ENCODE assay signal across 18 cellular contexts in genomic region chr4:16745009-16745408, GRCh38.
DNase-seq lines count a peak whose midpoint lies in the region; ATAC-seq and TF ChIP-seq lines count a peak whose summit lies in the region.
"Had no signal": no experiment of that assay in that cellular context is flagged by ENCODE, and none has a peak within 500 bp of the region (broad histone marks: within the 10 kb centered on the region; RNA-seq: fewer than 3 reads in every experiment).

No MANE protein-coding gene starts in this region.

- H3F3A ChIP-seq in PC-3 (ENCODE audit: low read length, unreplicated experiment) (no peaks in the 10 kb centered on the region), smooth muscle cell (ENCODE audit: low read depth) (no peaks in the 10 kb centered on the region)

- no peak overlapping the region for H3K9ac ChIP-seq in PC-3 (ENCODE audit: low read length)
- no peak overlapping the region for H3K9ac ChIP-seq in smooth muscle cell (ENCODE audit: low read depth)
- H3K9ac ChIP-seq: BLaER1 treated with 17β-estradiol and CSF1 and Interleukin-3, amounts not matched to agents 10 nM and 100 nM; parathyroid adenoma had no signal

- peak; percentile 83 for DNase-seq in AG20443 (ENCODE audit: low spot score)
- peak; percentile 9 for DNase-seq in PC-3
- DNase-seq in fibroblast of mammary gland (ENCODE audit: low read depth) = peak; percentile 90
- peak; percentile 2 for DNase-seq in nephron progenitor cell
- no peak for DNase-seq in activated CD8-positive, alpha-beta memory T cell treated with anti-CD3 and anti-CD28 coated beads, Interleukin-2, amount 50 U/mL, for 4 hours
- no peak for DNase-seq in AML-193 (lab: John Stamatoyannopoulos, UW)
- DNase-seq in smooth muscle cell (lab: John Stamatoyannopoulos, UW; ENCODE audit: unreplicated experiment) = no peak
- no peak for DNase-seq in SK-N-DZ (ENCODE audit: low spot score)
- DNase-seq: activated naive CD8-positive, alpha-beta T cell treated with anti-CD3 and anti-CD28 coated beads, Interleukin-2, amount 10 ng/mL, durations not matched to agents 7 days and 5 days; DND-41; H7; mammary epithelial cell; NCI-H1092; stimulated activated CD4-positive, alpha-beta T cell treated with anti-CD3 and anti-CD28 coated beads, Interleukin-2, amount 100 ng/mL, for 48 hours; stimulated activated naive CD8-positive, alpha-beta T cell treated with anti-CD3 and anti-CD28 coated beads, Interleukin-15, Interleukin-2, amounts not matched to agents 100 U/mL and 50 U/mL, for 24 hours had no signal

- intact Hi-C loops in PC-3 (cut with micrococcal nuclease) = no loop called here

- H3K4me3 ChIP-seq in PC-3 (ENCODE audit: low read length) (no peak overlapping the region), fibroblast of mammary gland (ENCODE audit: control insufficient read depth, low read depth, low read length) (no peak overlapping the region), smooth muscle cell (no peak overlapping the region)
- H3K4me3 ChIP-seq: BLaER1 treated with 17β-estradiol and CSF1 and Interleukin-3, amounts not matched to agents 10 nM and 100 nM had no signal

- H3K4me1 Mint-ChIP-seq in nephron progenitor cell = peaks cover 9% of the 10 kb centered on the region
- H3K4me1 Mint-ChIP-seq: activated naive CD8-positive, alpha-beta T cell treated with anti-CD3 and anti-CD28 coated beads, Interleukin-2, amount 10 ng/mL, durations not matched to agents 7 days and 5 days had no signal

- no peaks in the 10 kb centered on the region for H3K9me2 ChIP-seq in PC-3 (replicated peaks; ENCODE audit: low read length)

- no peaks in the 10 kb centered on the region for H3K4me1 ChIP-seq in PC-3 (ENCODE audit: insufficient read depth, low read length)
- no peaks in the 10 kb centered on the region for H3K4me1 ChIP-seq in smooth muscle cell (ENCODE audit: low read depth)
- H3K4me1 ChIP-seq: BLaER1 treated with 17β-estradiol and CSF1 and Interleukin-3, amounts not matched to agents 10 nM and 100 nM; parathyroid adenoma had no signal

- CTCF ChIA-PET in PC-3 (lab: Charles Lee) = no interaction called here

- H4K20me1 ChIP-seq in PC-3 (ENCODE audit: low read length) (no peaks in the 10 kb centered on the region), smooth muscle cell (ENCODE audit: low read depth) (no peaks in the 10 kb centered on the region)
- H4K20me1 ChIP-seq: BLaER1 treated with 17β-estradiol and CSF1 and Interleukin-3, amounts not matched to agents 10 nM and 100 nM had no signal

- H3K27me3 ChIP-seq in PC-3 (ENCODE audit: low read length) (peaks cover 72% of the 10 kb centered on the region), smooth muscle cell (ENCODE audit: low read depth) (no peaks in the 10 kb centered on the region)
- H3K27me3 ChIP-seq: BLaER1 treated with 17β-estradiol and CSF1 and Interleukin-3, amounts not matched to agents 10 nM and 100 nM had no signal

- no peaks in the 10 kb centered on the region for H3K36me3 ChIP-seq in PC-3 (ENCODE audit: low read depth, low read length)
- no peaks in the 10 kb centered on the region for H3K36me3 ChIP-seq in smooth muscle cell (ENCODE audit: low read depth)
- H3K36me3 ChIP-seq: BLaER1 treated with 17β-estradiol and CSF1 and Interleukin-3, amounts not matched to agents 10 nM and 100 nM had no signal

- POLR2A ChIA-PET in PC-3 (lab: Charles Lee; ENCODE audit: unreplicated experiment) = no interaction called here

- H3K4me3 Mint-ChIP-seq in nephron progenitor cell = no peak overlapping the region
- H3K4me3 Mint-ChIP-seq: activated naive CD8-positive, alpha-beta T cell treated with anti-CD3 and anti-CD28 coated beads, Interleukin-2, amount 10 ng/mL, durations not matched to agents 7 days and 5 days had no signal

- H3K27ac ChIP-seq in PC-3 (ENCODE audit: low read length) (no peak overlapping the region), smooth muscle cell (ENCODE audit: low read depth) (no peak overlapping the region)
- H3K27ac ChIP-seq: BLaER1 treated with 17β-estradiol and CSF1 and Interleukin-3, amounts not matched to agents 10 nM and 100 nM; parathyroid adenoma; RWPE1 had no signal

- no peak for TF ChIP-seq CTCF in PC-3 (conservative IDR thresholded peaks at IDR 0.05; ENCODE audit: low read depth, low read length)
- TF ChIP-seq CTCF in fibroblast of mammary gland (conservative IDR thresholded peaks at IDR 0.05; ENCODE audit: control insufficient read depth, insufficient read depth, low read depth, low read length) = no peak
- TF ChIP-seq CTCF in nephron progenitor cell (IDR thresholded peaks at IDR 0.05) = no peak
- no peak for TF ChIP-seq CTCF in smooth muscle cell (IDR thresholded peaks at IDR 0.05; ENCODE audit: borderline replicate concordance, insufficient read depth, poor library complexity, severe bottlenecking)

- H3K9me3 ChIP-seq in PC-3 (ENCODE audit: low read length) = no peaks in the 10 kb centered on the region
- no peaks in the 10 kb centered on the region for H3K9me3 ChIP-seq in smooth muscle cell (replicated peaks; ENCODE audit: low read depth)
- H3K9me3 ChIP-seq: BLaER1 treated with 17β-estradiol and CSF1 and Interleukin-3, amounts not matched to agents 10 nM and 100 nM had no signal

- no peaks in the 10 kb centered on the region for H3K9me3 Mint-ChIP-seq in nephron progenitor cell
- H3K9me3 Mint-ChIP-seq: activated naive CD8-positive, alpha-beta T cell treated with anti-CD3 and anti-CD28 coated beads, Interleukin-2, amount 10 ng/mL, durations not matched to agents 7 days and 5 days had no signal

- no peaks in the 10 kb centered on the region for H3K79me2 ChIP-seq in PC-3 (ENCODE audit: low read length)
- H3K79me2 ChIP-seq in smooth muscle cell (ENCODE audit: low read depth) = no peaks in the 10 kb centered on the region
- H3K79me2 ChIP-seq: parathyroid adenoma had no signal

- WGBS in smooth muscle cell (ENCODE audit: low lambda C conversion rate) = 84% methylated on average over 6 of the region's 6 CpGs

- peak overlapping the region; percentile 54 for H3K27ac Mint-ChIP-seq in nephron progenitor cell
- H3K27ac Mint-ChIP-seq: activated naive CD8-positive, alpha-beta T cell treated with anti-CD3 and anti-CD28 coated beads, Interleukin-2, amount 10 ng/mL, durations not matched to agents 7 days and 5 days had no signal

- H3K36me3 Mint-ChIP-seq in nephron progenitor cell (ENCODE audit: low read depth) = no peaks in the 10 kb centered on the region
- H3K36me3 Mint-ChIP-seq: activated naive CD8-positive, alpha-beta T cell treated with anti-CD3 and anti-CD28 coated beads, Interleukin-2, amount 10 ng/mL, durations not matched to agents 7 days and 5 days had no signal

- no TSS peak for BruUV-seq in PC-3 (replicated peaks; lab: Mats Ljungman, UMichigan)

- no peak for ATAC-seq in PC-3
- ATAC-seq: stimulated activated naive CD8-positive, alpha-beta T cell treated with anti-CD3 and anti-CD28 coated beads, Interleukin-15, Interleukin-2, amounts not matched to agents 100 U/mL and 50 U/mL, for 24 hours had no signal

- peaks cover 2% of the 10 kb centered on the region for H3K27me3 Mint-ChIP-seq in nephron progenitor cell (ENCODE audit: low read depth, poor library complexity)
- H3K27me3 Mint-ChIP-seq: activated naive CD8-positive, alpha-beta T cell treated with anti-CD3 and anti-CD28 coated beads, Interleukin-2, amount 10 ng/mL, durations not matched to agents 7 days and 5 days had no signal

- H2AFZ ChIP-seq in PC-3 (ENCODE audit: low read length) (no peak overlapping the region), smooth muscle cell (ENCODE audit: low read depth) (no peak overlapping the region)
- H2AFZ ChIP-seq: parathyroid adenoma had no signal

- no peak overlapping the region for H3K4me2 ChIP-seq in PC-3 (ENCODE audit: low read length)
- no peak overlapping the region for H3K4me2 ChIP-seq in smooth muscle cell
- H3K4me2 ChIP-seq: BLaER1 treated with 17β-estradiol and CSF1 and Interleukin-3, amounts not matched to agents 10 nM and 100 nM had no signal

Comparison
In these comparisons a context has a peak if more than half of its experiments do, and no peak if none do; other contexts are left out.
1. DNase-seq: peak in AG20443 (single experiment), PC-3 (single experiment), fibroblast of mammary gland (single experiment) and nephron progenitor cell (single experiment); none in activated CD8-positive, alpha-beta memory T cell treated with anti-CD3 and anti-CD28 coated beads, Interleukin-2, amount 50 U/mL, for 4 hours (single experiment), AML-193 (0 of 2), smooth muscle cell (single experiment) and SK-N-DZ (single experiment).